24 cellular contexts compared by ENCODE assay signal in the genomic region with DNA sequence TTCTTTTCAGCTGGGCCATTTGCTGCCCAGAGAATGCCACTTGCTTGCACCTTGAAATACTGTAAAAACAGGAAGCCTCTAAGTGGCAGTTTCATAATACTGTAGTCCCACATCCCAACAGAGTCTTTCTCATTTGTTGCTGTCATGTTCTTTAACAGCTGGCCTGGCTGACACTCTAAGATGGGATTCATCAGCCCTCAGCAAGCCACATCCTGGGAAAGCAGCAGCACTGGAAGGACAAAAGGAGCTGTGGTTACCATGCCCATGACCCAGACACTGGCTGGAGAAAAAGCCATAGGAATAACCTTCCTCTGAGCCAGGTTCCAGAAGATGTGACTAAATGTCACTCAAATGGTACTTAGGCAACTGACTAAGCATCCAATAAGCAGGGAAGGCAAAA.
DNase-seq lines count a peak whose midpoint lies in the region; ATAC-seq, FAIRE-seq and TF ChIP-seq lines count a peak whose summit lies in the region.
"Had no signal": no experiment of that assay in that cellular context is flagged by ENCODE, and none has a peak within 500 bp of the region (broad histone marks: within the 10 kb centered on the region; RNA-seq: fewer than 3 reads in every experiment).

No MANE protein-coding gene starts in this region.

- peak; percentile 10 for DNase-seq in H4 (ENCODE audit: low spot score)
- peak; percentile 46 for DNase-seq in MM.1S
- no peak for DNase-seq in H1 (ENCODE audit: low read depth in 1 of 2, low spot score in 2 of 2)
- peak; percentile 2 for DNase-seq in skeletal muscle cell (ENCODE audit: low read depth)
- DNase-seq in GM13976 (ENCODE audit: low spot score) = no peak
- DNase-seq in activated CD4-positive, CD25-positive, alpha-beta regulatory T cell treated with anti-CD3 and anti-CD28 coated beads, Interleukin-2, amount 50 U/mL, for 72 hours = no peak
- DNase-seq in activated naive CD4-positive, alpha-beta T cell treated with Interleukin-2 at 50 U/mL for 16 hours = no peak
- DNase-seq: BE2C, Calu3, DMS79 treated with DMSO at 0.1 percent for 48 hours, H9, KBM-7, NCI-H1105, NCI-H1436 treated with DMSO at 0.1 percent for 48 hours, NCI-H187 treated with DMSO at 0.1 percent for 48 hours, NCI-H2107, NCI-H510A, NCI-H69, SIG-M5, SK-N-SH, SW 1271 had no signal

- no peak for TF ChIP-seq POLR2A in H1 (IDR thresholded peaks at IDR 0.05; ENCODE audit: control extremely low read depth in 1 of 2, low read depth in 2 of 2, low read length in 2 of 2)

- H2BK5ac ChIP-seq in H1 (ENCODE audit: low read depth, low read length) = no peak overlapping the region

- no peaks in the 10 kb centered on the region for H3K27me3 ChIP-seq in MM.1S (replicated peaks; ENCODE audit: insufficient read depth, low read length)
- H3K27me3 ChIP-seq in H1 (replicated peaks in 1 of 4; ENCODE audit: control insufficient read depth in 3 of 4, extremely low read depth in 1 of 4, insufficient read depth in 3 of 4, low read length in 3 of 4) = no peaks in the 10 kb centered on the region
- H3K27me3 ChIP-seq: BE2C had no signal

- H3K9ac ChIP-seq in MM.1S (ENCODE audit: low read length) (no peak overlapping the region), H1 (replicated peaks in 1 of 4; ENCODE audit: extremely low read depth in 1 of 4, low read depth in 3 of 4, low read length in 3 of 4) (no peak overlapping the region)
- H3K9ac ChIP-seq: SK-N-SH had no signal

- H2BK15ac ChIP-seq in H1 (ENCODE audit: low read length) = no peak overlapping the region

- POLR2A ChIA-PET in H1 (lab: Charles Lee; ENCODE audit: partially characterized antibody) = no interaction called here

- no peak overlapping the region for H3K56ac ChIP-seq in H1 (replicated peaks; ENCODE audit: insufficient read length, low read depth, low read length)

- 0 out of 2 replicates have a peak overlapping the region, but pooled peaks have one; percentile 15 for H3K4me2 ChIP-seq in MM.1S (ENCODE audit: low read depth, low read length)
- H3K4me2 ChIP-seq in H1 (ENCODE audit: insufficient read depth in 1 of 2, low read depth in 2 of 2, low read length in 2 of 2) = no peak overlapping the region
- H3K4me2 ChIP-seq: SK-N-SH had no signal

- H4K8ac ChIP-seq in H1 (ENCODE audit: extremely low read depth, insufficient read depth, low read length) = no peak overlapping the region

- no peak overlapping the region for H3K23ac ChIP-seq in H1 (ENCODE audit: insufficient read length)

- H2BK120ac ChIP-seq in H1 (replicated peaks; ENCODE audit: low read depth, low read length) = no peak overlapping the region

- no peak for TF ChIP-seq RAD21 in H1 (IDR thresholded peaks at IDR 0.05 in 1 of 2, conservative IDR thresholded peaks at IDR 0.05 in 1 of 2; ENCODE audit: low read depth in 2 of 2, low read length in 2 of 2)

- H3K79me2 ChIP-seq in MM.1S (ENCODE audit: low read length) (no peaks in the 10 kb centered on the region), H1 (ENCODE audit: control insufficient read depth in 1 of 2, insufficient read depth in 2 of 2, low read length in 2 of 2) (no peaks in the 10 kb centered on the region)

- ATAC-seq in activated CD4-positive, CD25-positive, alpha-beta regulatory T cell treated with anti-CD3 and anti-CD28 coated beads, Interleukin-2, amount 50 U/mL, for 24 hours = no peak

- no peak overlapping the region for H3K4me3 ChIP-seq in MM.1S (ENCODE audit: low read length)
- H3K4me3 ChIP-seq in H1 (ENCODE audit: extremely low read depth in 1 of 4, insufficient read depth in 2 of 4, low read depth in 3 of 4, low read length in 4 of 4) = no peak overlapping the region
- H3K4me3 ChIP-seq in skeletal muscle cell (ENCODE audit: low read depth, low read length) = no peak overlapping the region

- H3K23me2 ChIP-seq in H1 (ENCODE audit: low read depth, low read length) = no peaks in the 10 kb centered on the region

- no peak overlapping the region for H3K4ac ChIP-seq in H1 (replicated peaks; ENCODE audit: insufficient read length, low read depth, low read length)

- peak; percentile 63 for FAIRE-seq in H1 (lab: Jason Lieb, UNC)
- FAIRE-seq: GM18507, RCC 7860 had no signal

- CTCF ChIA-PET in H1 (lab: Charles Lee; ENCODE audit: partially characterized antibody) = interaction anchor here (1.1 to 4.2 kb wide), 3 partner anchors 12 to 97 kb away, joined by 3 to 16 read pairs (median 5); no protein-coding TSS in a partner anchor

- H3K4me1 ChIP-seq in MM.1S (ENCODE audit: low read length) (peaks cover 11% of the 10 kb centered on the region), H1 (replicated peaks in 1 of 4; ENCODE audit: control insufficient read depth in 3 of 4, insufficient read depth in 4 of 4, low read length in 3 of 4) (no peaks in the 10 kb centered on the region)
- H3K4me1 ChIP-seq: BE2C had no signal

- H2AFZ ChIP-seq in MM.1S (ENCODE audit: low read length) = peak overlapping the region; percentile 17; the same call in 1 of the 2 replicates
- H2AFZ ChIP-seq in H1 (ENCODE audit: low read length) = no peak overlapping the region

- no peaks in the 10 kb centered on the region for H3K79me1 ChIP-seq in H1 (ENCODE audit: low read depth, low read length)

- H3K14ac ChIP-seq in H1 (ENCODE audit: insufficient read length) = no peak overlapping the region

- no peak overlapping the region for H2BK20ac ChIP-seq in H1 (ENCODE audit: low read length)

- no peak for TF ChIP-seq CTCF in MM.1S (IDR thresholded peaks at IDR 0.05; ENCODE audit: low read length)
- no peak for TF ChIP-seq CTCF in H1 (IDR thresholded peaks at IDR 0.05; ENCODE audit: control extremely low read depth in 1 of 3, insufficient read depth in 1 of 3, low read depth in 1 of 3, low read length in 3 of 3)
- TF ChIP-seq CTCF in GM13976 (IDR thresholded peaks at IDR 0.05; ENCODE audit: borderline replicate concordance, control extremely low read depth, extremely low read depth, insufficient read depth, missing control alignments) = no peak

- H3K9me3 ChIP-seq in MM.1S (replicated peaks; ENCODE audit: insufficient read depth, low read length) (no peaks in the 10 kb centered on the region), H1 (ENCODE audit: insufficient read depth in 2 of 2, low read depth in 1 of 2, low read length in 1 of 2) (no peaks in the 10 kb centered on the region)
- H3K9me3 ChIP-seq: BE2C, SK-N-SH had no signal

- no peak for TF ChIP-seq EP300 in H1 (IDR thresholded peaks at IDR 0.05; ENCODE audit: borderline replicate concordance in 1 of 2, low read depth in 2 of 2, low read length in 2 of 2)

- H4K91ac ChIP-seq in H1 (replicated peaks; ENCODE audit: insufficient read length, low read length) = no peak overlapping the region

- H4K20me1 ChIP-seq in MM.1S (ENCODE audit: insufficient read depth, low read length) (no peaks in the 10 kb centered on the region), H1 (replicated peaks in 1 of 2; ENCODE audit: control insufficient read depth in 1 of 2, insufficient read depth in 2 of 2, low read length in 2 of 2) (no peaks in the 10 kb centered on the region)

- H3K27ac ChIP-seq in MM.1S (ENCODE audit: low read length) = no peak overlapping the region
- no peak overlapping the region for H3K27ac ChIP-seq in H1 (ENCODE audit: low read depth, low read length)

- in situ Hi-C loops in GM13976 (cut with MboI; ENCODE audit: low sequenced_read_pairs, unreplicated experiment) = no loop called here

- no peak overlapping the region for H2AK5ac ChIP-seq in H1 (ENCODE audit: low read depth, low read length)

- H3K9me2 ChIP-seq in MM.1S (replicated peaks; ENCODE audit: insufficient read depth, low read length) = no peaks in the 10 kb centered on the region
- H3K9me2 ChIP-seq: SK-N-SH had no signal

- no peak overlapping the region for H3K18ac ChIP-seq in H1 (ENCODE audit: extremely low read depth, low read length)

- H3F3A ChIP-seq in MM.1S (ENCODE audit: insufficient read depth, low read length) = no peaks in the 10 kb centered on the region

- no peak overlapping the region for H4K5ac ChIP-seq in H1 (ENCODE audit: insufficient read length, low read depth, low read length)

- H2BK12ac ChIP-seq in H1 (ENCODE audit: low read depth, low read length) = no peak overlapping the region

- H3K36me3 ChIP-seq in MM.1S (replicated peaks; ENCODE audit: insufficient read depth, low read length) (no peaks in the 10 kb centered on the region), H1 (ENCODE audit: control insufficient read depth in 2 of 4, insufficient read depth in 4 of 4, low read length in 3 of 4) (no peaks in the 10 kb centered on the region)
- H3K36me3 ChIP-seq: BE2C had no signal

TF ChIP-seq in H1, 55 proteins besides CTCF, POLR2A, EP300 and RAD21 (continues in another document):
- TF ChIP-seq JUND (IDR thresholded peaks at IDR 0.05; ENCODE audit: low read length) = no peak
- TF ChIP-seq YY1 (IDR thresholded peaks at IDR 0.05; ENCODE audit: low read depth, low read length) = no peak
- no peak for TF ChIP-seq RXRA (IDR thresholded peaks at IDR 0.05; ENCODE audit: insufficient read depth, low read depth, low read length)
- no peak for TF ChIP-seq SIN3A (conservative IDR thresholded peaks at IDR 0.05 in 1 of 2, IDR thresholded peaks at IDR 0.05 in 1 of 2; ENCODE audit: low read depth in 1 of 2, low read length in 2 of 2)
- no peak for TF ChIP-seq SP2 (IDR thresholded peaks at IDR 0.05; ENCODE audit: low read length)
- TF ChIP-seq SAP30 (IDR thresholded peaks at IDR 0.05; ENCODE audit: insufficient read depth, insufficient replicate concordance, low read length) = no peak
- TF ChIP-seq TEAD4 (IDR thresholded peaks at IDR 0.05; ENCODE audit: low read depth, low read length) = no peak
- TF ChIP-seq KDM1A (IDR thresholded peaks at IDR 0.05; ENCODE audit: borderline replicate concordance, low read length) = no peak
- no peak for TF ChIP-seq BRCA1 (IDR thresholded peaks at IDR 0.05; ENCODE audit: low read depth, low read length)
- TF ChIP-seq RBBP5 (IDR thresholded peaks at IDR 0.05; ENCODE audit: borderline replicate concordance, low read depth, low read length) = no peak
- no peak for TF ChIP-seq EGR1 (IDR thresholded peaks at IDR 0.05; ENCODE audit: borderline replicate concordance, low read depth, low read length)
- no peak for TF ChIP-seq RNF2 (IDR thresholded peaks at IDR 0.05; ENCODE audit: borderline replicate concordance, low read depth, low read length, missing control alignments, poor library complexity, severe bottlenecking)
- TF ChIP-seq MAFK (IDR thresholded peaks at IDR 0.05; ENCODE audit: low read depth, low read length) = no peak
- no peak for TF ChIP-seq KDM4A (IDR thresholded peaks at IDR 0.05; ENCODE audit: low read depth, low read length, severe bottlenecking)
- TF ChIP-seq, protein P1, sequence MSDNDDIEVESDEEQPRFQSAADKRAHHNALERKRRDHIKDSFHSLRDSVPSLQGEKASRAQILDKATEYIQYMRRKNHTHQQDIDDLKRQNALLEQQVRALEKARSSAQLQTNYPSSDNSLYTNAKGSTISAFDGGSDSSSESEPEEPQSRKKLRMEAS (IDR thresholded peaks at IDR 0.05) = no peak
- TF ChIP-seq NRF1 (IDR thresholded peaks at IDR 0.05; ENCODE audit: low read depth, low read length) = no peak
- TF ChIP-seq GTF2F1 (IDR thresholded peaks at IDR 0.05; ENCODE audit: borderline replicate concordance, low read depth, low read length) = no peak
- no peak for TF ChIP-seq SUZ12 (IDR thresholded peaks at IDR 0.05; ENCODE audit: low read length)
- no peak for TF ChIP-seq POU5F1 (IDR thresholded peaks at IDR 0.05; ENCODE audit: low read depth, low read length)

Comparison
In these comparisons a context has a peak if more than half of its experiments do, and no peak if none do; other contexts are left out.
1. DNase-seq: peak in H4 (single experiment), MM.1S (single experiment) and skeletal muscle cell (single experiment); none in H1 (0 of 2), GM13976 (single experiment), activated CD4-positive, CD25-positive, alpha-beta regulatory T cell treated with anti-CD3 and anti-CD28 coated beads, Interleukin-2, amount 50 U/mL, for 72 hours (single experiment) and activated naive CD4-positive, alpha-beta T cell treated with Interleukin-2 at 50 U/mL for 16 hours (single experiment).